In the genomic region with DNA sequence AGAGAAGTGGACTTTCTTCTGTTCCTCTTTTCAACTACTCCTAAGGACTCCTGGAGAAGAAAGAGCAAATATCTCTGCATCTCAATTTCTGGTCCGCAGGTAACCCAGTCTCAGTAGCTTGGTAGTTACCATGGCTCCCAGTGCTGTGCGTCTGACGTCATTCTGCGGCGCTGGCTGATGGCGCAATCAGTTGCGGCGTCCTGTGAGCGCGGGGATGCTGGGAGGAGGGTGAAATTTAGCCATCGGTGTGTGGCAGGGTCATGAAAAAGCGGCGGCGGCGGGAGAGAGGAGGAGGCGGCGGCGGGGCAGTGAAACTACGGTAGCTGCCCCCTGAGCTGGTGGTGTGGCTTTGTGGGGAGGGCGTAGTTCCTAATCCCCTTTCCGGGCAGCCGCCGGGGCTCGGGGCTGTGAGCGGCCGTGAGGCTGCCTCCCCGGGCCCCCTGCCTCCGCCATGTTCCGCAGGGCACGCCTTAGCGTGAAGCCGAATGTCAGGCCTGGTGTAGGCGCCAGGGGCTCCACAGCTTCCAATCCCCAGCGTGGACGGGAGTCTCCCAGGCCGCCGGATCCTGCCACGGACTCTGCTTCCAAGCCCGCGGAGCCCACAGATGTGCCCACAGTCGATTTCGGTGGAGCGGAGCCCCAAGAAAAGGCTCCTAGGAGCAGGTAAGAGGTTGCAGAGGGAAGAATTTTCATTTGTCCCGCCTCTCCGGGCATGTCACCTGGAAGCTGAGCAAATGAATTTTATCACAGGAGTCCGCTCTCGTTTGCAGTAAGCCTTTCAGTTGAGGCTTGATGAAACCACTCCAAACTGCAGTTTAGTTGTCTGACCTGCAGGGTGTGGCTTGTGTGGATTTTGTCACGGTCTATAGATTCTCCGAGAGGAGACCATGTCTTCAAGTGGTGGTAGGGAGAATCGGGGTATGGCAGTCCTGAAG, we compare ENCODE assay signal across 1 cellular context.
TF ChIP-seq lines count a peak whose summit lies in the region.

A gene with protein sequence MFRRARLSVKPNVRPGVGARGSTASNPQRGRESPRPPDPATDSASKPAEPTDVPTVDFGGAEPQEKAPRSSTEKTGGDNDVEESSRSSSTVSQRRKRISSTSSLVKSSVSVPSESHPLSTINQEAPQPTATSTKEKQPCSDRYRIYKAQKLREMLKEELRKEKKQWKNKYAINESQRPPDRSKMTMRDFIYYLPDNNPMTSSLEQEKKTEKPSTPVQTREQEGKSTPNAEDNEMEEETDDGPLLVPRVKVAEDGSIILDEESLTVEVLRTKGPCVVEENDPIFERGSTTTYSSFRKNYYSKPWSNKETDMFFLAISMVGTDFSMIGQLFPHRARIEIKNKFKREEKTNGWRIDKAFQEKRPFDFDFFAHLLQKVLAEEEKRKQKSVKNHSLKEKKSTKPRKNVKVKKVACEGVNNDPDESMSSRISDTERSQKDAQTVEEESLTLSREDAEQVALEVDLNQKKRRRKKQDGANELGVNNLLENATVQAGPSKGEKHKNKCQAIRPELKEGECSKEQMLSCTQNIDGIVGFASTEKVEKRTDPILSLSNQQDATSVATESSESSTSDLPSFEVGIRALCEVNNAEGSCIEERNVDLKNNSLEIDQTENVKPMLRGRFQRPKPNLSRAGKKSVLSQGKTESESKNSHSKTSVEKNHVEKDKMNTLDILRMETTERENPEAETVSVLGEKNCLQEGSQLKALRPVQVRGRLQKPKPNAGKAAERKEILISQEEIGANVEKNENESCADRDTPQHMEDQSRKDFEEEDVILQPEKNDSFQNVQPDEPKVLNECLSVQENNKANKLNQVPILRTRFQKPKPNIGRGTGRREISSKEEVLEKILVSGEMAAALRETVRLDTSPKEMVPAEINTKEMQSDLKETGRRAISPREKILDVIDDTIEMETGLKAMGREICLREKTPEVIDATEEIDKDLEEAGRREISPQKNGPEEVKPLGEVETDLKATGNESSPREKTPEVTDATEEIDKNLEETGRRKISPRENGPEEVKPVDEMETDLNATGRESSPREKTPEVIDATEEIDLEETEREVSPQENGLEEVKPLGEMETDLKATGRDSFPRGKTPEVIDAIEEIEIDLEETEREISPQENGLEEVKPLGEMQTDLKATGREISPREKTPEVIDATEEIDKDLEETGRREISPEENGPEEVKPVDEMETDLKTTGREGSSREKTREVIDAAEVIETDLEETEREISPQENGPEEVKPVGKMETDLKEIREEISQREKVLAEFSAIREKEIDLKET (N-terminal part only) (plus strand): TSS at position 225 of the 935 bp plus-strand sequence. CDS start 227 bp downstream, at position 452.

TF ChIP-seq in K562, 482 proteins besides CTCF, POLR2A, EP300 and RAD21 (continued from another document and continues in another):
- TF ChIP-seq, protein P1, sequence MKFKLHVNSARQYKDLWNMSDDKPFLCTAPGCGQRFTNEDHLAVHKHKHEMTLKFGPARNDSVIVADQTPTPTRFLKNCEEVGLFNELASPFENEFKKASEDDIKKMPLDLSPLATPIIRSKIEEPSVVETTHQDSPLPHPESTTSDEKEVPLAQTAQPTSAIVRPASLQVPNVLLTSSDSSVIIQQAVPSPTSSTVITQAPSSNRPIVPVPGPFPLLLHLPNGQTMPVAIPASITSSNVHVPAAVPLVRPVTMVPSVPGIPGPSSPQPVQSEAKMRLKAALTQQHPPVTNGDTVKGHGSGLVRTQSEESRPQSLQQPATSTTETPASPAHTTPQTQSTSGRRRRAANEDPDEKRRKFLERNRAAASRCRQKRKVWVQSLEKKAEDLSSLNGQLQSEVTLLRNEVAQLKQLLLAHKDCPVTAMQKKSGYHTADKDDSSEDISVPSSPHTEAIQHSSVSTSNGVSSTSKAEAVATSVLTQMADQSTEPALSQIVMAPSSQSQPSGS (CRISPR knock-in tag; IDR thresholded peaks at IDR 0.05) = peak; percentile 95
- TF ChIP-seq NCOA4 (IDR thresholded peaks at IDR 0.05; ENCODE audit: partially characterized antibody) (no peak), NFE2L1 (tag; IDR thresholded peaks at IDR 0.05; ENCODE audit: borderline replicate concordance, low read depth) (no peak), EP400 (IDR thresholded peaks at IDR 0.05) (peak; percentile 96), RBM39 (optimal IDR thresholded peaks at IDR 0.05; ENCODE audit: low read depth, low read length) (no peak), SAFB2 (IDR thresholded peaks at IDR 0.05; ENCODE audit: borderline replicate concordance, low read depth, low read length, severe bottlenecking) (no peak), CEBPG (CRISPR knock-in tag; IDR thresholded peaks at IDR 0.05) (peak; percentile 96), CEBPG (tag; conservative IDR thresholded peaks at IDR 0.05 in 1 of 2, IDR thresholded peaks at IDR 0.05 in 1 of 2) (peak; percentile 94 to 95), CREM (IDR thresholded peaks at IDR 0.05; ENCODE audit: low read depth) (peak; percentile 100), PPARD (CRISPR knock-in tag; IDR thresholded peaks at IDR 0.05) (no peak), HMGN3 (IDR thresholded peaks at IDR 0.05; ENCODE audit: borderline replicate concordance, extremely low read depth, insufficient read length, low read depth, low read length) (no peak), NFIC (IDR thresholded peaks at IDR 0.05) (0 out of 2 replicates have a peak, but pooled peaks have one; percentile 43), IRF2 (CRISPR knock-in tag; IDR thresholded peaks at IDR 0.05) (no peak), ARID2 (IDR thresholded peaks at IDR 0.05) (no peak), HDAC1 (IDR thresholded peaks at IDR 0.05) (peak in 1 of 2 experiments; percentile 86; a peak in 2 of 4 replicates), CHD4 (IDR thresholded peaks at IDR 0.05; ENCODE audit: insufficient read depth, insufficient replicate concordance, low read depth, low read length, poor library complexity, severe bottlenecking) (no peak), TBP (optimal IDR thresholded peaks at IDR 0.05; ENCODE audit: low read depth, low read length) (peak; percentile 81), ZNF232 (CRISPR knock-in tag; IDR thresholded peaks at IDR 0.05) (no peak), NBN (IDR thresholded peaks at IDR 0.05; ENCODE audit: low read depth) (peak; percentile 96), RNF2 (IDR thresholded peaks at IDR 0.05) (peak; percentile 32; the same call in 1 of the 2 replicates), FOXA3 (CRISPR knock-in tag; conservative IDR thresholded peaks at IDR 0.05 in 1 of 2, IDR thresholded peaks at IDR 0.05 in 1 of 2) (peak in 1 of 2 experiments; percentile 36; a peak in 1 of 4 replicates), FUS (optimal IDR thresholded peaks at IDR 0.05; ENCODE audit: low read depth, low read length) (peak; percentile 33), KDM2B (CRISPR knock-in tag; IDR thresholded peaks at IDR 0.05) (no peak), BCOR (IDR thresholded peaks at IDR 0.05) (no peak), EWSR1 (IDR thresholded peaks at IDR 0.05; ENCODE audit: borderline replicate concordance, low read depth, partially characterized antibody) (no peak), KLF10 (CRISPR knock-in tag; IDR thresholded peaks at IDR 0.05) (no peak), RBM34 (IDR thresholded peaks at IDR 0.05; ENCODE audit: borderline replicate concordance, insufficient read depth, low read length) (no peak), PRPF4 (IDR thresholded peaks at IDR 0.05; ENCODE audit: insufficient read depth, low read depth, low read length, poor library complexity, severe bottlenecking) (peak; percentile 79), ATF1 (CRISPR knock-in tag; IDR thresholded peaks at IDR 0.05) (peak; percentile 99), ATF1 (tag; IDR thresholded peaks at IDR 0.05) (peak; percentile 100)
- TF ChIP-seq, protein P2, sequence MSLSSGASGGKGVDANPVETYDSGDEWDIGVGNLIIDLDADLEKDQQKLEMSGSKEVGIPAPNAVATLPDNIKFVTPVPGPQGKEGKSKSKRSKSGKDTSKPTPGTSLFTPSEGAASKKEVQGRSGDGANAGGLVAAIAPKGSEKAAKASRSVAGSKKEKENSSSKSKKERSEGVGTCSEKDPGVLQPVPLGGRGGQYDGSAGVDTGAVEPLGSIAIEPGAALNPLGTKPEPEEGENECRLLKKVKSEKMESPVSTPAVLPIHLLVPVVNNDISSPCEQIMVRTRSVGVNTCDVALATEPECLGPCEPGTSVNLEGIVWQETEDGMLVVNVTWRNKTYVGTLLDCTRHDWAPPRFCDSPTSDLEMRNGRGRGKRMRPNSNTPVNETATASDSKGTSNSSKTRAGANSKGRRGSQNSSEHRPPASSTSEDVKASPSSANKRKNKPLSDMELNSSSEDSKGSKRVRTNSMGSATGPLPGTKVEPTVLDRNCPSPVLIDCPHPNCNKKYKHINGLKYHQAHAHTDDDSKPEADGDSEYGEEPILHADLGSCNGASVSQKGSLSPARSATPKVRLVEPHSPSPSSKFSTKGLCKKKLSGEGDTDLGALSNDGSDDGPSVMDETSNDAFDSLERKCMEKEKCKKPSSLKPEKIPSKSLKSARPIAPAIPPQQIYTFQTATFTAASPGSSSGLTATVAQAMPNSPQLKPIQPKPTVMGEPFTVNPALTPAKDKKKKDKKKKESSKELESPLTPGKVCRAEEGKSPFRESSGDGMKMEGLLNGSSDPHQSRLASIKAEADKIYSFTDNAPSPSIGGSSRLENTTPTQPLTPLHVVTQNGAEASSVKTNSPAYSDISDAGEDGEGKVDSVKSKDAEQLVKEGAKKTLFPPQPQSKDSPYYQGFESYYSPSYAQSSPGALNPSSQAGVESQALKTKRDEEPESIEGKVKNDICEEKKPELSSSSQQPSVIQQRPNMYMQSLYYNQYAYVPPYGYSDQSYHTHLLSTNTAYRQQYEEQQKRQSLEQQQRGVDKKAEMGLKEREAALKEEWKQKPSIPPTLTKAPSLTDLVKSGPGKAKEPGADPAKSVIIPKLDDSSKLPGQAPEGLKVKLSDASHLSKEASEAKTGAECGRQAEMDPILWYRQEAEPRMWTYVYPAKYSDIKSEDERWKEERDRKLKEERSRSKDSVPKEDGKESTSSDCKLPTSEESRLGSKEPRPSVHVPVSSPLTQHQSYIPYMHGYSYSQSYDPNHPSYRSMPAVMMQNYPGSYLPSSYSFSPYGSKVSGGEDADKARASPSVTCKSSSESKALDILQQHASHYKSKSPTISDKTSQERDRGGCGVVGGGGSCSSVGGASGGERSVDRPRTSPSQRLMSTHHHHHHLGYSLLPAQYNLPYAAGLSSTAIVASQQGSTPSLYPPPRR (CRISPR knock-in tag; IDR thresholded peaks at IDR 0.05; ENCODE audit: borderline replicate concordance) = no peak; the same call in 1 of the 2 replicates
- TF ChIP-seq, protein P3, sequence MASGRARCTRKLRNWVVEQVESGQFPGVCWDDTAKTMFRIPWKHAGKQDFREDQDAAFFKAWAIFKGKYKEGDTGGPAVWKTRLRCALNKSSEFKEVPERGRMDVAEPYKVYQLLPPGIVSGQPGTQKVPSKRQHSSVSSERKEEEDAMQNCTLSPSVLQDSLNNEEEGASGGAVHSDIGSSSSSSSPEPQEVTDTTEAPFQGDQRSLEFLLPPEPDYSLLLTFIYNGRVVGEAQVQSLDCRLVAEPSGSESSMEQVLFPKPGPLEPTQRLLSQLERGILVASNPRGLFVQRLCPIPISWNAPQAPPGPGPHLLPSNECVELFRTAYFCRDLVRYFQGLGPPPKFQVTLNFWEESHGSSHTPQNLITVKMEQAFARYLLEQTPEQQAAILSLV (tag; IDR thresholded peaks at IDR 0.05) = peak; percentile 79
- TF ChIP-seq, protein P4, sequence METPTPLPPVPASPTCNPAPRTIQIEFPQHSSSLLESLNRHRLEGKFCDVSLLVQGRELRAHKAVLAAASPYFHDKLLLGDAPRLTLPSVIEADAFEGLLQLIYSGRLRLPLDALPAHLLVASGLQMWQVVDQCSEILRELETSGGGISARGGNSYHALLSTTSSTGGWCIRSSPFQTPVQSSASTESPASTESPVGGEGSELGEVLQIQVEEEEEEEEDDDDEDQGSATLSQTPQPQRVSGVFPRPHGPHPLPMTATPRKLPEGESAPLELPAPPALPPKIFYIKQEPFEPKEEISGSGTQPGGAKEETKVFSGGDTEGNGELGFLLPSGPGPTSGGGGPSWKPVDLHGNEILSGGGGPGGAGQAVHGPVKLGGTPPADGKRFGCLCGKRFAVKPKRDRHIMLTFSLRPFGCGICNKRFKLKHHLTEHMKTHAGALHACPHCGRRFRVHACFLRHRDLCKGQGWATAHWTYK (CRISPR knock-in tag; IDR thresholded peaks at IDR 0.05) = 0 out of 2 replicates have a peak, but pooled peaks have one; percentile 19
- TF ChIP-seq, protein P5, sequence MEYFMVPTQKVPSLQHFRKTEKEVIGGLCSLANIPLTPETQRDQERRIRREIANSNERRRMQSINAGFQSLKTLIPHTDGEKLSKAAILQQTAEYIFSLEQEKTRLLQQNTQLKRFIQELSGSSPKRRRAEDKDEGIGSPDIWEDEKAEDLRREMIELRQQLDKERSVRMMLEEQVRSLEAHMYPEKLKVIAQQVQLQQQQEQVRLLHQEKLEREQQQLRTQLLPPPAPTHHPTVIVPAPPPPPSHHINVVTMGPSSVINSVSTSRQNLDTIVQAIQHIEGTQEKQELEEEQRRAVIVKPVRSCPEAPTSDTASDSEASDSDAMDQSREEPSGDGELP (CRISPR knock-in tag; IDR thresholded peaks at IDR 0.05; ENCODE audit: borderline replicate concordance) = peak; percentile 68
- TF ChIP-seq, protein P6, sequence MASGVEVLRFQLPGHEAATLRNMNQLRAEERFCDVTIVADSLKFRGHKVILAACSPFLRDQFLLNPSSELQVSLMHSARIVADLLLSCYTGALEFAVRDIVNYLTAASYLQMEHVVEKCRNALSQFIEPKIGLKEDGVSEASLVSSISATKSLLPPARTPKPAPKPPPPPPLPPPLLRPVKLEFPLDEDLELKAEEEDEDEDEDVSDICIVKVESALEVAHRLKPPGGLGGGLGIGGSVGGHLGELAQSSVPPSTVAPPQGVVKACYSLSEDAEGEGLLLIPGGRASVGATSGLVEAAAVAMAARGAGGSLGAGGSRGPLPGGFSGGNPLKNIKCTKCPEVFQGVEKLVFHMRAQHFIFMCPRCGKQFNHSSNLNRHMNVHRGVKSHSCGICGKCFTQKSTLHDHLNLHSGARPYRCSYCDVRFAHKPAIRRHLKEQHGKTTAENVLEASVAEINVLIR (CRISPR knock-in tag; IDR thresholded peaks at IDR 0.05) = peak; percentile 99
- TF ChIP-seq, protein P7, sequence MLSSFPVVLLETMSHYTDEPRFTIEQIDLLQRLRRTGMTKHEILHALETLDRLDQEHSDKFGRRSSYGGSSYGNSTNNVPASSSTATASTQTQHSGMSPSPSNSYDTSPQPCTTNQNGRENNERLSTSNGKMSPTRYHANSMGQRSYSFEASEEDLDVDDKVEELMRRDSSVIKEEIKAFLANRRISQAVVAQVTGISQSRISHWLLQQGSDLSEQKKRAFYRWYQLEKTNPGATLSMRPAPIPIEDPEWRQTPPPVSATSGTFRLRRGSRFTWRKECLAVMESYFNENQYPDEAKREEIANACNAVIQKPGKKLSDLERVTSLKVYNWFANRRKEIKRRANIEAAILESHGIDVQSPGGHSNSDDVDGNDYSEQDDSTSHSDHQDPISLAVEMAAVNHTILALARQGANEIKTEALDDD (IDR thresholded peaks at IDR 0.05) = no peak; the same call in 1 of the 2 replicates
- TF ChIP-seq, protein P8, sequence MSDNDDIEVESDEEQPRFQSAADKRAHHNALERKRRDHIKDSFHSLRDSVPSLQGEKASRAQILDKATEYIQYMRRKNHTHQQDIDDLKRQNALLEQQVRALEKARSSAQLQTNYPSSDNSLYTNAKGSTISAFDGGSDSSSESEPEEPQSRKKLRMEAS (CRISPR knock-in tag; IDR thresholded peaks at IDR 0.05) = peak; percentile 81
- TF ChIP-seq, protein P9, sequence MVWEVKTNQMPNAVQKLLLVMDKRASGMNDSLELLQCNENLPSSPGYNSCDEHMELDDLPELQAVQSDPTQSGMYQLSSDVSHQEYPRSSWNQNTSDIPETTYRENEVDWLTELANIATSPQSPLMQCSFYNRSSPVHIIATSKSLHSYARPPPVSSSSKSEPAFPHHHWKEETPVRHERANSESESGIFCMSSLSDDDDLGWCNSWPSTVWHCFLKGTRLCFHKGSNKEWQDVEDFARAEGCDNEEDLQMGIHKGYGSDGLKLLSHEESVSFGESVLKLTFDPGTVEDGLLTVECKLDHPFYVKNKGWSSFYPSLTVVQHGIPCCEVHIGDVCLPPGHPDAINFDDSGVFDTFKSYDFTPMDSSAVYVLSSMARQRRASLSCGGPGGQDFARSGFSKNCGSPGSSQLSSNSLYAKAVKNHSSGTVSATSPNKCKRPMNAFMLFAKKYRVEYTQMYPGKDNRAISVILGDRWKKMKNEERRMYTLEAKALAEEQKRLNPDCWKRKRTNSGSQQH (CRISPR knock-in tag; IDR thresholded peaks at IDR 0.05) = no peak
